ENCODE assay signal across 1 cellular context in genomic region chr3:49539659-49540560, GRCh38.
TF ChIP-seq lines count a peak whose summit lies in the region.

No MANE protein-coding gene starts in this region.

TF ChIP-seq in HepG2, 621 proteins besides CTCF, POLR2A, EP300 and RAD21 (continued from another document and continues in another):
- TF ChIP-seq, protein P1, sequence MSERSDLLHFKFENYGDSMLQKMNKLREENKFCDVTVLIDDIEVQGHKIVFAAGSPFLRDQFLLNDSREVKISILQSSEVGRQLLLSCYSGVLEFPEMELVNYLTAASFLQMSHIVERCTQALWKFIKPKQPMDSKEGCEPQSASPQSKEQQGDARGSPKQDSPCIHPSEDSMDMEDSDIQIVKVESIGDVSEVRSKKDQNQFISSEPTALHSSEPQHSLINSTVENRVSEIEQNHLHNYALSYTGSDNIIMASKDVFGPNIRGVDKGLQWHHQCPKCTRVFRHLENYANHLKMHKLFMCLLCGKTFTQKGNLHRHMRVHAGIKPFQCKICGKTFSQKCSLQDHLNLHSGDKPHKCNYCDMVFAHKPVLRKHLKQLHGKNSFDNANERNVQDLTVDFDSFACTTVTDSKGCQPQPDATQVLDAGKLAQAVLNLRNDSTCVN (CRISPR knock-in tag; IDR thresholded peaks at IDR 0.05; ENCODE audit: borderline replicate concordance) = 0 out of 2 replicates have a peak, but pooled peaks have one; percentile 9
- peak; percentile 26 for TF ChIP-seq YY1 (IDR thresholded peaks at IDR 0.05; ENCODE audit: insufficient read depth, insufficient replicate concordance, low read depth, low read length)
- no peak for TF ChIP-seq TSC22D2 (CRISPR knock-in tag; IDR thresholded peaks at IDR 0.05; ENCODE audit: borderline replicate concordance)
- no peak for TF ChIP-seq ZNF260 (CRISPR knock-in tag; IDR thresholded peaks at IDR 0.05; ENCODE audit: borderline replicate concordance, low read depth)
- peak; percentile 52; the same call in 1 of the 2 replicates for TF ChIP-seq MED1 (CRISPR knock-in tag; IDR thresholded peaks at IDR 0.05)
- peak; percentile 27; the same call in 1 of the 2 replicates for TF ChIP-seq MAX (IDR thresholded peaks at IDR 0.05)
- no peak for TF ChIP-seq IRX3 (CRISPR knock-in tag; IDR thresholded peaks at IDR 0.05; ENCODE audit: borderline replicate concordance, low read depth)
- peak; percentile 63; the same call in 1 of the 2 replicates for TF ChIP-seq SAP130 (CRISPR knock-in tag; IDR thresholded peaks at IDR 0.05; ENCODE audit: low read depth)
- TF ChIP-seq, protein P2, sequence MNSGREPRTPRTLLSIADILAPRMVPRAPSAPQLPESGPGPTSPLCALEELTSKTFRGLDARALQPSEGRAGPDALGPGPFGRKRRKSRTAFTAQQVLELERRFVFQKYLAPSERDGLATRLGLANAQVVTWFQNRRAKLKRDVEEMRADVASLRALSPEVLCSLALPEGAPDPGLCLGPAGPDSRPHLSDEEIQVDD (CRISPR knock-in tag; IDR thresholded peaks at IDR 0.05; ENCODE audit: borderline replicate concordance) = no peak
- TF ChIP-seq, protein P3, sequence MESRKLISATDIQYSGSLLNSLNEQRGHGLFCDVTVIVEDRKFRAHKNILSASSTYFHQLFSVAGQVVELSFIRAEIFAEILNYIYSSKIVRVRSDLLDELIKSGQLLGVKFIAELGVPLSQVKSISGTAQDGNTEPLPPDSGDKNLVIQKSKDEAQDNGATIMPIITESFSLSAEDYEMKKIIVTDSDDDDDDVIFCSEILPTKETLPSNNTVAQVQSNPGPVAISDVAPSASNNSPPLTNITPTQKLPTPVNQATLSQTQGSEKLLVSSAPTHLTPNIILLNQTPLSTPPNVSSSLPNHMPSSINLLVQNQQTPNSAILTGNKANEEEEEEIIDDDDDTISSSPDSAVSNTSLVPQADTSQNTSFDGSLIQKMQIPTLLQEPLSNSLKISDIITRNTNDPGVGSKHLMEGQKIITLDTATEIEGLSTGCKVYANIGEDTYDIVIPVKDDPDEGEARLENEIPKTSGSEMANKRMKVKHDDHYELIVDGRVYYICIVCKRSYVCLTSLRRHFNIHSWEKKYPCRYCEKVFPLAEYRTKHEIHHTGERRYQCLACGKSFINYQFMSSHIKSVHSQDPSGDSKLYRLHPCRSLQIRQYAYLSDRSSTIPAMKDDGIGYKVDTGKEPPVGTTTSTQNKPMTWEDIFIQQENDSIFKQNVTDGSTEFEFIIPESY (CRISPR knock-in tag; IDR thresholded peaks at IDR 0.05) = no peak
- TF ChIP-seq, protein P4, sequence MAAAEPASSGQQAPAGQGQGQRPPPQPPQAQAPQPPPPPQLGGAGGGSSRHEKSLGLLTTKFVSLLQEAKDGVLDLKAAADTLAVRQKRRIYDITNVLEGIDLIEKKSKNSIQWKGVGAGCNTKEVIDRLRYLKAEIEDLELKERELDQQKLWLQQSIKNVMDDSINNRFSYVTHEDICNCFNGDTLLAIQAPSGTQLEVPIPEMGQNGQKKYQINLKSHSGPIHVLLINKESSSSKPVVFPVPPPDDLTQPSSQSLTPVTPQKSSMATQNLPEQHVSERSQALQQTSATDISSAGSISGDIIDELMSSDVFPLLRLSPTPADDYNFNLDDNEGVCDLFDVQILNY (CRISPR knock-in tag; conservative IDR thresholded peaks at IDR 0.05) = no peak
- no peak for TF ChIP-seq ZNF761 (CRISPR knock-in tag; conservative IDR thresholded peaks at IDR 0.05)
- TF ChIP-seq, protein P5, sequence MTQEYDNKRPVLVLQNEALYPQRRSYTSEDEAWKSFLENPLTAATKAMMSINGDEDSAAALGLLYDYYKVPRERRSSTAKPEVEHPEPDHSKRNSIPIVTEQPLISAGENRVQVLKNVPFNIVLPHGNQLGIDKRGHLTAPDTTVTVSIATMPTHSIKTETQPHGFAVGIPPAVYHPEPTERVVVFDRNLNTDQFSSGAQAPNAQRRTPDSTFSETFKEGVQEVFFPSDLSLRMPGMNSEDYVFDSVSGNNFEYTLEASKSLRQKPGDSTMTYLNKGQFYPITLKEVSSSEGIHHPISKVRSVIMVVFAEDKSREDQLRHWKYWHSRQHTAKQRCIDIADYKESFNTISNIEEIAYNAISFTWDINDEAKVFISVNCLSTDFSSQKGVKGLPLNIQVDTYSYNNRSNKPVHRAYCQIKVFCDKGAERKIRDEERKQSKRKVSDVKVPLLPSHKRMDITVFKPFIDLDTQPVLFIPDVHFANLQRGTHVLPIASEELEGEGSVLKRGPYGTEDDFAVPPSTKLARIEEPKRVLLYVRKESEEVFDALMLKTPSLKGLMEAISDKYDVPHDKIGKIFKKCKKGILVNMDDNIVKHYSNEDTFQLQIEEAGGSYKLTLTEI (CRISPR knock-in tag; conservative IDR thresholded peaks at IDR 0.05) = no peak
- peak; percentile 27; the same call in 1 of the 2 replicates for TF ChIP-seq ZNF790 (CRISPR knock-in tag; IDR thresholded peaks at IDR 0.05; ENCODE audit: borderline replicate concordance)
- peak; percentile 65 for TF ChIP-seq REPIN1 (CRISPR knock-in tag; IDR thresholded peaks at IDR 0.05; ENCODE audit: borderline replicate concordance, low read depth)
- no peak for TF ChIP-seq FOSL2 (CRISPR knock-in tag; IDR thresholded peaks at IDR 0.05)
- peak; percentile 57; the same call in 1 of the 3 replicates for TF ChIP-seq MXI1 (IDR thresholded peaks at IDR 0.05; ENCODE audit: borderline replicate concordance, low read depth, low read length)
- TF ChIP-seq ZNF615 (CRISPR knock-in tag; IDR thresholded peaks at IDR 0.05; ENCODE audit: borderline replicate concordance) = no peak; the same call in 1 of the 2 replicates
- peak; percentile 69 for TF ChIP-seq ARNT2 (CRISPR knock-in tag; IDR thresholded peaks at IDR 0.05; ENCODE audit: low read depth)
- TF ChIP-seq RBAK (CRISPR knock-in tag; IDR thresholded peaks at IDR 0.05) = no peak
- no peak for TF ChIP-seq ZSCAN30 (CRISPR knock-in tag; IDR thresholded peaks at IDR 0.05)
- peak; percentile 48; the same call in 1 of the 2 replicates for TF ChIP-seq KDM5B (CRISPR knock-in tag; IDR thresholded peaks at IDR 0.05; ENCODE audit: borderline replicate concordance)
- no peak for TF ChIP-seq ZNF670 (CRISPR knock-in tag; IDR thresholded peaks at IDR 0.05; ENCODE audit: borderline replicate concordance)
- TF ChIP-seq ZNF530 (CRISPR knock-in tag; IDR thresholded peaks at IDR 0.05; ENCODE audit: low read depth) = no peak
- 0 out of 2 replicates have a peak, but pooled peaks have one; percentile 39 for TF ChIP-seq ZNF142 (CRISPR knock-in tag; IDR thresholded peaks at IDR 0.05)
- TF ChIP-seq, protein P6, sequence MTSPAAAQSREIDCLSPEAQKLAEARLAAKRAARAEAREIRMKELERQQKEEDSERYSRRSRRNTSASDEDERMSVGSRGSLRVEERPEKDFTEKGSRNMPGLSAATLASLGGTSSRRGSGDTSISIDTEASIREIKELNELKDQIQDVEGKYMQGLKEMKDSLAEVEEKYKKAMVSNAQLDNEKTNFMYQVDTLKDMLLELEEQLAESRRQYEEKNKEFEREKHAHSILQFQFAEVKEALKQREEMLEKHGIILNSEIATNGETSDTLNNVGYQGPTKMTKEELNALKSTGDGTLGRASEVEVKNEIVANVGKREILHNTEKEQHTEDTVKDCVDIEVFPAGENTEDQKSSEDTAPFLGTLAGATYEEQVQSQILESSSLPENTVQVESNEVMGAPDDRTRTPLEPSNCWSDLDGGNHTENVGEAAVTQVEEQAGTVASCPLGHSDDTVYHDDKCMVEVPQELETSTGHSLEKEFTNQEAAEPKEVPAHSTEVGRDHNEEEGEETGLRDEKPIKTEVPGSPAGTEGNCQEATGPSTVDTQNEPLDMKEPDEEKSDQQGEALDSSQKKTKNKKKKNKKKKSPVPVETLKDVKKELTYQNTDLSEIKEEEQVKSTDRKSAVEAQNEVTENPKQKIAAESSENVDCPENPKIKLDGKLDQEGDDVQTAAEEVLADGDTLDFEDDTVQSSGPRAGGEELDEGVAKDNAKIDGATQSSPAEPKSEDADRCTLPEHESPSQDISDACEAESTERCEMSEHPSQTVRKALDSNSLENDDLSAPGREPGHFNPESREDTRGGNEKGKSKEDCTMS (CRISPR knock-in tag; conservative IDR thresholded peaks at IDR 0.05) = no peak
- TF ChIP-seq, protein P7, sequence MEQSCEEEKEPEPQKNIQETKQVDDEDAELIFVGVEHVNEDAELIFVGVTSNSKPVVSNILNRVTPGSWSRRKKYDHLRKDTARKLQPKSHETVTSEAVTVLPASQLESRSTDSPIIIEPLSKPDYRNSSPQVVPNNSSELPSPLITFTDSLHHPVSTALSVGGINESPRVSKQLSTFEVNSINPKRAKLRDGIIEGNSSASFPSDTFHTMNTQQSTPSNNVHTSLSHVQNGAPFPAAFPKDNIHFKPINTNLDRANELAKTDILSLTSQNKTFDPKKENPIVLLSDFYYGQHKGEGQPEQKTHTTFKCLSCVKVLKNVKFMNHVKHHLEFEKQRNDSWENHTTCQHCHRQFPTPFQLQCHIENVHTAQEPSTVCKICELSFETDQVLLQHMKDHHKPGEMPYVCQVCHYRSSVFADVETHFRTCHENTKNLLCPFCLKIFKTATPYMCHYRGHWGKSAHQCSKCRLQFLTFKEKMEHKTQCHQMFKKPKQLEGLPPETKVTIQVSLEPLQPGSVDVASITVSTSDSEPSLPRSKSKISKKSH (CRISPR knock-in tag; IDR thresholded peaks at IDR 0.05; ENCODE audit: borderline replicate concordance) = peak; percentile 84; the same call in 1 of the 2 replicates
- no peak for TF ChIP-seq SP1 (IDR thresholded peaks at IDR 0.05)
- TF ChIP-seq SP1 (CRISPR knock-in tag; IDR thresholded peaks at IDR 0.05) = peak; percentile 93
- peak; percentile 46 for TF ChIP-seq ZBTB14 (CRISPR knock-in tag; IDR thresholded peaks at IDR 0.05)
